ENCODE assay signal across 8 cellular contexts in genomic region chr11:32374261-32374711, GRCh38.
DNase-seq lines count a peak whose midpoint lies in the region; ATAC-seq and TF ChIP-seq lines count a peak whose summit lies in the region.

No MANE protein-coding gene starts in this region.

- peak; percentile 66 for DNase-seq in activated CD8-positive, alpha-beta memory T cell treated with anti-CD3 and anti-CD28 coated beads, Interleukin-2, amount 10 ng/mL, durations not matched to agents 7 days and 5 days
- DNase-seq in activated CD8-positive, alpha-beta memory T cell treated with anti-CD3 and anti-CD28 coated beads for 24 hours: no peak
- peak; percentile 91 for DNase-seq in OCI-M1 (lab: John Stamatoyannopoulos, UW)
- DNase-seq in colonic mucosa: peak; percentile 64
- peak in 3 of 4 experiments; percentile 2 to 8 (median 7) for DNase-seq in stimulated activated CD4-positive, alpha-beta T cell treated with anti-CD3 and anti-CD28 coated beads, Interleukin-1b, Interleukin-23, amount 100 ng/mL, for 24 hours (ENCODE audit: low read depth in 4 of 4, low spot score in 1 of 4)
- DNase-seq in spleen: no peak

- ATAC-seq in activated CD8-positive, alpha-beta memory T cell treated with anti-CD3 and anti-CD28 coated beads, Interleukin-2, amount 10 ng/mL, durations not matched to agents 7 days and 5 days: peak; percentile 23
- peak; percentile 72 for ATAC-seq in HG02938 (IDR thresholded peaks at IDR 0.05; ENCODE audit: unreplicated experiment)
- no peak for ATAC-seq in HG03045 (IDR thresholded peaks at IDR 0.05; ENCODE audit: unreplicated experiment)

- peaks cover 2% of the 10 kb centered on the region for H3K9me3 Mint-ChIP-seq in activated CD8-positive, alpha-beta memory T cell treated with anti-CD3 and anti-CD28 coated beads, Interleukin-2, amount 10 ng/mL, durations not matched to agents 7 days and 5 days (ENCODE audit: low read depth)

- H3K27ac ChIP-seq in colonic mucosa (no peak overlapping the region), spleen (no peak overlapping the region)

- H3K36me3 Mint-ChIP-seq in activated CD8-positive, alpha-beta memory T cell treated with anti-CD3 and anti-CD28 coated beads, Interleukin-2, amount 10 ng/mL, durations not matched to agents 7 days and 5 days: no peaks in the 10 kb centered on the region

- H3K27me3 ChIP-seq in colonic mucosa (no peaks in the 10 kb centered on the region), spleen (replicated peaks in 1 of 7) (peaks cover 0 to 17% (median 0%) of the 10 kb centered on the region in 7 donors)

- 32 to 46% (median 42%) methylated on average over 13 of the region's 13 CpGs for WGBS in spleen, 5 donors

- TF ChIP-seq CTCF in colonic mucosa (IDR thresholded peaks at IDR 0.05): peak; percentile 28
- TF ChIP-seq CTCF in spleen (IDR thresholded peaks at IDR 0.05 in 8 of 11, conservative IDR thresholded peaks at IDR 0.05 in 3 of 11): peak in 5 of 11 experiments; percentile 14 to 47 (median 33)

- no peak overlapping the region for H3K9ac ChIP-seq in colonic mucosa (ENCODE audit: low read depth in 2 of 2, low read length in 2 of 2)

- no peak overlapping the region for H3K4me3 Mint-ChIP-seq in activated CD8-positive, alpha-beta memory T cell treated with anti-CD3 and anti-CD28 coated beads, Interleukin-2, amount 10 ng/mL, durations not matched to agents 7 days and 5 days

- intact Hi-C loops in colonic mucosa (cut with DNase I): no loop called here
- intact Hi-C loops in spleen (cut with DNase I; ENCODE audit: low total_unique reads): no loop called here

- no peaks in the 10 kb centered on the region for H3K9me3 ChIP-seq in colonic mucosa
- H3K9me3 ChIP-seq in spleen: peaks cover 0 to 24% (median 6%) of the 10 kb centered on the region in 8 donors

- H3K4me1 ChIP-seq in colonic mucosa (no peaks in the 10 kb centered on the region), spleen (no peaks in the 10 kb centered on the region)

- H3K4me1 Mint-ChIP-seq in activated CD8-positive, alpha-beta memory T cell treated with anti-CD3 and anti-CD28 coated beads, Interleukin-2, amount 10 ng/mL, durations not matched to agents 7 days and 5 days: no peaks in the 10 kb centered on the region

- H3K4me3 ChIP-seq in colonic mucosa: no peak overlapping the region
- no peak overlapping the region for H3K4me3 ChIP-seq in spleen

- CTCF ChIA-PET in activated CD8-positive, alpha-beta memory T cell treated with anti-CD3 and anti-CD28 coated beads, Interleukin-2, amount 10 ng/mL, durations not matched to agents 7 days and 5 days (lab: Charles Lee): interaction anchor here (1.3 to 2.4 kb wide), 2 partner anchors 51 to 418 kb away, joined by 5 to 7 read pairs; no protein-coding TSS in a partner anchor

- TF ChIP-seq POLR2A in spleen (IDR thresholded peaks at IDR 0.05): no peak

- H3K27me3 Mint-ChIP-seq in activated CD8-positive, alpha-beta memory T cell treated with anti-CD3 and anti-CD28 coated beads, Interleukin-2, amount 10 ng/mL, durations not matched to agents 7 days and 5 days: peaks cover 6% of the 10 kb centered on the region

- no peaks in the 10 kb centered on the region for H3K36me3 ChIP-seq in colonic mucosa
- no peaks in the 10 kb centered on the region for H3K36me3 ChIP-seq in spleen

- no peak overlapping the region for H3K27ac Mint-ChIP-seq in activated CD8-positive, alpha-beta memory T cell treated with anti-CD3 and anti-CD28 coated beads, Interleukin-2, amount 10 ng/mL, durations not matched to agents 7 days and 5 days

Comparison
In these comparisons a context has a peak if more than half of its experiments do, and no peak if none do; other contexts are left out.
1. DNase-seq: peak in activated CD8-positive, alpha-beta memory T cell treated with anti-CD3 and anti-CD28 coated beads, Interleukin-2, amount 10 ng/mL, durations not matched to agents 7 days and 5 days (single experiment), OCI-M1 (single experiment), colonic mucosa (single experiment) and stimulated activated CD4-positive, alpha-beta T cell treated with anti-CD3 and anti-CD28 coated beads, Interleukin-1b, Interleukin-23, amount 100 ng/mL, for 24 hours (3 of 4); none in activated CD8-positive, alpha-beta memory T cell treated with anti-CD3 and anti-CD28 coated beads for 24 hours (single experiment) and spleen (single experiment).